18 cellular contexts compared by ENCODE assay signal in the genomic region with DNA sequence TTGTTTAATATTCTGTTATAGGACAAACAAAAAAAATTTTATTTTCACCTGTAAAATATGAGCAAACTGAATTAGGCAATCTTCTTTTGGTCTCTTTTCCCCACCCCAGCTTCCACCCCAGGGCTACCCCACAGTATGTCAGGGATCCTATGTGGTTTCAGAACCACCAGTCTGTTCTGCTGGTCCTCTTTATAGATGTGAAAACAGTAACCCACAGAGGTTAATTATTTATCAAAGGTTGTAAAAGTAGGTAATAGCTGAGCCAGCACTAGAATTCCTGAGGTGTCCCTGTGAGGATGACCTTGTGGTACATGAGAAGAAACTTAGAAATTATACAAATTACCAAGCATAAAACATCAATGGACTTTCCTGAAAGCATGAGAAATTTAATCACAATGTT.
"Had no signal": no experiment of that assay in that cellular context is flagged by ENCODE, and none has a peak within 500 bp of the region (broad histone marks: within the 10 kb centered on the region; RNA-seq: fewer than 3 reads in every experiment).

No MANE protein-coding gene starts in this region.

- H3K9me3 ChIP-seq: esophagus muscularis mucosa, gastroesophageal sphincter, neutrophil, suprapubic skin, thyroid gland had no signal

- H3K36me3 ChIP-seq: esophagus muscularis mucosa, gastroesophageal sphincter, neutrophil, suprapubic skin, thyroid gland had no signal

- H3K4me1 ChIP-seq: esophagus muscularis mucosa, gastroesophageal sphincter, suprapubic skin had no signal

- ATAC-seq: gastroesophageal sphincter; left lobe of liver; naive thymus-derived CD4-positive, alpha-beta T cell; right cardiac atrium; stimulated activated effector memory CD8-positive, alpha-beta T cell treated with anti-CD3 and anti-CD28 coated beads, Interleukin-12 subunit alpha, Interleukin-12 subunit beta, amount 100 ng/mL, for 72 hours; stimulated activated naive CD8-positive, alpha-beta T cell treated with anti-CD3 and anti-CD28 coated beads, Interleukin-15, Interleukin-2, amounts not matched to agents 100 U/mL and 50 U/mL, for 24 hours had no signal

- DNase-seq: effector memory CD4-positive, alpha-beta T cell; glutamatergic neuron; immature natural killer cell; mammary epithelial cell; naive thymus-derived CD4-positive, alpha-beta T cell; posterior cingulate gyrus; right cardiac atrium; small intestine; stimulated activated CD4-positive, alpha-beta T cell treated with anti-CD3 and anti-CD28 coated beads, Interleukin-2, amount 100 ng/mL, for 48 hours; stimulated activated CD8-positive, alpha-beta memory T cell treated with anti-CD3 and anti-CD28 coated beads, Interleukin-4, amount 100 ng/mL, for 48 hours; stimulated activated naive CD8-positive, alpha-beta T cell treated with anti-CD3 and anti-CD28 coated beads, Interleukin-15, Interleukin-2, amounts not matched to agents 100 U/mL and 50 U/mL, for 24 hours; thyroid gland had no signal

- H3K27ac ChIP-seq: esophagus muscularis mucosa, gastroesophageal sphincter, neutrophil, suprapubic skin, thyroid gland had no signal

- H3K4me3 ChIP-seq: esophagus muscularis mucosa, gastroesophageal sphincter, suprapubic skin, thyroid gland had no signal

- H3K27me3 ChIP-seq: esophagus muscularis mucosa, gastroesophageal sphincter, neutrophil, suprapubic skin, thyroid gland had no signal
